Comparison of ENCODE assay signal across 8 cellular contexts in the genomic region with DNA sequence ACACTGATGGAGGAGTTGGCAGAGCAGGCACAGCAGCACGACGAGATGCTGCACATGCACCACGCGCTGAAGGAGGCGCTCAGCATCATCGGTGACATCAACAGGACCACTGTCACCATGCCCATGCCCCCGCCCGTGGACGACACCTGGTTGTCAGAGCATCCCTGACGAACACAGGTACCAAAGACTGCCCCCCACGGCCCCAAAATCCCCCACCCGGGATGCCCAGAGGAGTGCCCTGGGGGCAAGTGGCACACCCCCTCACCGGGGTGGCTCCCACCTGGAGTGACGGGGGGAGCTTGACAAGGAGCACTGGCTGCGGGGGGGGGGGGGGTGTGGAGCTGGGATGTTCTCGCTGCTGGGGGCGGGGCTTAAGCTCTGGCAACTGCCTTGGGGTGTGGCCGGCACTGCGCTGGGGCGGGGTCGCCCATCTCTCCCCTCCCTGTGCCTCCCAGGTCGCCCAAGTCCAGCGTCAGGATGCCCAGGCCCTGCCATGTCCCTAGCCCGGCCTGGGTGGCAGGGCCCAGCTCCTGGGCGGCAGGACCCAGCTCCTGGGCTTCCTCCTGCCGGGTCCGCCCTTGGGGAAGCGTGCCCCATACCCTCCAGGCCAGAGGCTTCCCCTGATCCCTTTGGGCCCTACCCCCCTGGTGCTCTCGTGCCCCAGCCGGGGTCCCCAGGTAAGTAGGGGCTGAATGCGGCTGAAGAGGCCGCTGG. TPM values are rescaled to one million over a fixed set of nuclear protein-coding genes. Genes with fewer than 3 reads are reported as not detected.
DNase-seq lines count a peak whose midpoint lies in the region; ATAC-seq and TF ChIP-seq lines count a peak whose summit lies in the region.
"Not testable (repeated sequence)": the region's sequence is repeated elsewhere in the genome, so short reads cannot be mapped to it uniquely, and the experiment has no call there.

No MANE protein-coding gene starts in this region.

- TF ChIP-seq CTCF in H9 (conservative IDR thresholded peaks at IDR 0.05); endodermal cell (conservative IDR thresholded peaks at IDR 0.05); hepatocyte (IDR thresholded peaks at IDR 0.05; ENCODE audit: poor library complexity); lower lobe of right lung (IDR thresholded peaks at IDR 0.05); upper lobe of right lung (IDR thresholded peaks at IDR 0.05): not testable (repeated sequence)

- H3K27me3 Mint-ChIP-seq in H9 (ENCODE audit: low read depth); endodermal cell (ENCODE audit: insufficient read depth): not testable (repeated sequence)

- not testable (repeated sequence) for H3K23me2 ChIP-seq in H9 (ENCODE audit: insufficient read length, low read depth, low read length, poor library complexity, severe bottlenecking)

- peak; percentile 11 for DNase-seq in EH (ENCODE audit: low read depth)
- DNase-seq in H9: peak; percentile 34
- peak; percentile 17 for DNase-seq in SK-N-DZ (ENCODE audit: low spot score)
- DNase-seq in endodermal cell: peak; percentile 47
- peak; percentile 23 for DNase-seq in hepatocyte (ENCODE audit: low spot score)
- DNase-seq in lower lobe of right lung, upper lobe of right lung: not testable (repeated sequence)
- DNase-seq in posterior vena cava (ENCODE audit: low spot score): peak; percentile 82

- peak; percentile 34 to 38 for ATAC-seq in lower lobe of right lung
- ATAC-seq in upper lobe of right lung: peak; percentile 22

- not testable (repeated sequence) for H3K36me3 Mint-ChIP-seq in H9 (ENCODE audit: insufficient read depth in 1 of 3, low read depth in 3 of 3); endodermal cell (ENCODE audit: low read depth)

- not testable (repeated sequence) for H3K4me1 Mint-ChIP-seq in H9, endodermal cell

- not testable (repeated sequence) for H3K4me1 ChIP-seq in H9 (ENCODE audit: insufficient read depth, low read length); endodermal cell (ENCODE audit: control insufficient read depth, insufficient read depth, low read length); hepatocyte (ENCODE audit: insufficient read depth); lower lobe of right lung; upper lobe of right lung

- not testable (repeated sequence) for H3K27ac ChIP-seq in H9 (ENCODE audit: insufficient read length, low read depth, low read length); endodermal cell (ENCODE audit: low read depth, low read length); hepatocyte; lower lobe of right lung; upper lobe of right lung

- not testable (repeated sequence) for H2AK5ac ChIP-seq in H9 (ENCODE audit: insufficient read length, low read length)

- not testable (repeated sequence) for H3K27me3 ChIP-seq in H9 (ENCODE audit: insufficient read depth, low read length); endodermal cell (ENCODE audit: control insufficient read depth, insufficient read depth, low read length, poor library complexity, severe bottlenecking); hepatocyte; lower lobe of right lung (ENCODE audit: low read depth); upper lobe of right lung

- H4K91ac ChIP-seq in H9 (ENCODE audit: insufficient read length, low read depth, low read length): not testable (repeated sequence)

- not testable (repeated sequence) for H3K27ac Mint-ChIP-seq in H9, endodermal cell

- H4K20me1 ChIP-seq in H9 (ENCODE audit: control insufficient read depth, insufficient read depth, insufficient read length); hepatocyte (ENCODE audit: insufficient read depth, poor library complexity, severe bottlenecking): not testable (repeated sequence)

- H4K8ac ChIP-seq in H9 (replicated peaks; ENCODE audit: insufficient read length, low read depth, low read length): not testable (repeated sequence)

- H3K14ac ChIP-seq in H9 (ENCODE audit: insufficient read depth, low read length): not testable (repeated sequence)

- H3K9me3 Mint-ChIP-seq in H9, endodermal cell: not testable (repeated sequence)

- not testable (repeated sequence) for H2BK12ac ChIP-seq in H9 (ENCODE audit: insufficient read length, low read depth, low read length)

- not testable (repeated sequence) for H3T11ph ChIP-seq in H9 (ENCODE audit: low read length)

- not testable (repeated sequence) for H3K56ac ChIP-seq in H9 (ENCODE audit: insufficient read length, low read depth, low read length)

- not testable (repeated sequence) for H3K79me2 ChIP-seq in H9 (ENCODE audit: insufficient read depth, low read length); hepatocyte

- not testable (repeated sequence) for H3K4me3 ChIP-seq in endodermal cell (ENCODE audit: low read length); hepatocyte; lower lobe of right lung; upper lobe of right lung

- not testable (repeated sequence) for H3K36me3 ChIP-seq in endodermal cell (ENCODE audit: control insufficient read depth, insufficient read depth, low read length); hepatocyte (replicated peaks; ENCODE audit: insufficient read depth, low read depth); lower lobe of right lung; upper lobe of right lung

- not testable (repeated sequence) for H4K5ac ChIP-seq in H9 (ENCODE audit: insufficient read length, low read depth, low read length)

- H3K79me1 ChIP-seq in H9 (ENCODE audit: insufficient read depth, low read depth, low read length, poor library complexity, severe bottlenecking): not testable (repeated sequence)

- H3K18ac ChIP-seq in H9 (ENCODE audit: insufficient read length, low read depth, low read length): not testable (repeated sequence)

- H3K9me2 ChIP-seq in hepatocyte (replicated peaks; ENCODE audit: insufficient read depth): not testable (repeated sequence)

- H3K9me3 ChIP-seq in H9 (ENCODE audit: control insufficient read depth, low read depth, low read length); endodermal cell (ENCODE audit: control insufficient read depth, low read length); hepatocyte (ENCODE audit: low read depth); lower lobe of right lung; upper lobe of right lung: not testable (repeated sequence)

- no CpG with 5 or more reads among the region's 32 CpGs for WGBS in H9 (ENCODE audit: extremely low coverage, insufficient read length, low lambda C conversion rate)
- WGBS in endodermal cell (ENCODE audit: insufficient coverage in 1 of 2, insufficient read length in 1 of 2), 2 experiments: 92 to 99% methylated on average over 10 to 24 of the region's 32 CpGs
- 95% methylated on average over 18 of the region's 32 CpGs for WGBS in hepatocyte (ENCODE audit: low lambda C conversion rate, missing lambda C conversion rate)

- H3K4me2 ChIP-seq in H9 (ENCODE audit: insufficient read depth, insufficient read length, low read length); hepatocyte: not testable (repeated sequence)

- not testable (repeated sequence) for H2BK20ac ChIP-seq in H9 (ENCODE audit: low read depth, low read length, poor library complexity, severe bottlenecking)

- H3K9ac ChIP-seq in H9 (ENCODE audit: extremely low read depth, insufficient read length, low read length); endodermal cell (ENCODE audit: extremely low read depth, low read length, poor library complexity, severe bottlenecking): not testable (repeated sequence)

- H2BK5ac ChIP-seq in H9 (ENCODE audit: insufficient read length, low read length): not testable (repeated sequence)

- not testable (repeated sequence) for H2BK15ac ChIP-seq in H9 (ENCODE audit: low read depth, low read length)

- H2AFZ ChIP-seq in H9 (ENCODE audit: low read length); hepatocyte: not testable (repeated sequence)

- H2BK120ac ChIP-seq in H9 (ENCODE audit: low read depth, low read length, poor library complexity, severe bottlenecking): not testable (repeated sequence)

- not testable (repeated sequence) for H3K4me3 Mint-ChIP-seq in H9, endodermal cell

- intact Hi-C loops in lower lobe of right lung (cut with DNase I); posterior vena cava (cut with DNase I); upper lobe of right lung (cut with DNase I): not testable (repeated sequence)

- not testable (repeated sequence) for H3K23ac ChIP-seq in H9 (ENCODE audit: insufficient read length, low read depth, low read length)

- not testable (repeated sequence) for H3K4ac ChIP-seq in H9 (ENCODE audit: low read depth, low read length)

RNA-seq across cellular contexts. Expression of a gene that starts 42.8 kb away (rescaled TPM):
- total RNA-seq in H9 (2021) (3.9 TPM in 2 replicates), endodermal cell (10 to 100 TPM in 1 of 2 donors, 1 to 10 TPM in 1; 8.1 to 11.4 TPM), hepatocyte (2.2 and 3.3 TPM in 2 replicates), lower lobe of right lung (6.0 TPM), posterior vena cava (1 to 10 TPM; 1.3 to 2.0 TPM), upper lobe of right lung (3.4 TPM)
- polyA plus RNA-seq in SK-N-DZ (2014; cell fraction: cytosol; rRNA removed): 5.8 TPM in 2 replicates
- polyA plus RNA-seq in SK-N-DZ (2014; cell fraction: nucleus; rRNA removed): 31.1 and 48.6 TPM in 2 replicates
- 12.4 TPM for polyA plus RNA-seq in endodermal cell (2013, experiment 1 of 2)
- polyA plus RNA-seq in endodermal cell (2013, experiment 2 of 2): 11.6 TPM
- 1.0 and 1.7 TPM in 2 replicates for polyA plus RNA-seq in hepatocyte
